Comparison of ENCODE assay signal across 35 cellular contexts in genomic region chr1:71097428-71097827, GRCh38. TPM values are rescaled to one million over a fixed set of nuclear protein-coding genes. Genes with fewer than 3 reads are reported as not detected.
"Had no signal": no experiment of that assay in that cellular context is flagged by ENCODE, and none has a peak within 500 bp of the region (broad histone marks: within the 10 kb centered on the region; RNA-seq: fewer than 3 reads in every experiment).

No MANE protein-coding gene starts in this region.

- DNase-seq: Karpas-422, Kasumi-1, KG1, MG63, MM.1S, MV-4-11, NCI-H1048, NCI-H1092, NCI-H1092 treated with DMSO at 0.1 percent for 48 hours, NCI-H1105, NCI-H1105 treated with DMSO at 0.1 percent for 48 hours, NCI-H1417, NCI-H1417 treated with DMSO at 0.1 percent for 48 hours, NCI-H1436, NCI-H1436 treated with DMSO at 0.1 percent for 48 hours, NCI-H146, NCI-H1694, NCI-H1694 treated with DMSO at 0.1 percent for 48 hours, NCI-H187, NCI-H187 treated with DMSO at 0.1 percent for 48 hours, NCI-H1930, NCI-H2029, NCI-H2029 treated with DMSO at 0.1 percent for 48 hours, NCI-H2081, NCI-H2081 treated with DMSO at 0.1 percent for 48 hours, NCI-H2107, NCI-H2171, NCI-H2171 treated with DMSO at 0.1 percent for 48 hours, NCI-H2227 treated with DMSO at 0.1 percent for 48 hours, NCI-H345, NCI-H446, NCI-H446 treated with DMSO at 0.1 percent for 48 hours, NCI-H510A had no signal

- H3K36me3 ChIP-seq: MG63 had no signal

- H3K9me3 ChIP-seq: MG63 had no signal

- H3K4me3 ChIP-seq: MG63 had no signal

RNA-seq across cellular contexts. Expression of gene PTGER3, which starts 49.8 kb away (rescaled TPM):
- total RNA-seq: LHCN-M2, MCF 10A had no signal
